20 cellular contexts compared by ENCODE assay signal in genomic region chr16:29308644-29309546, GRCh38.
DNase-seq lines count a peak whose midpoint lies in the region; ATAC-seq and TF ChIP-seq lines count a peak whose summit lies in the region.
"Had no signal": no experiment of that assay in that cellular context is flagged by ENCODE, and none has a peak within 500 bp of the region (broad histone marks: within the 10 kb centered on the region; RNA-seq: fewer than 3 reads in every experiment).

No MANE protein-coding gene starts in this region.

- ATAC-seq in SK-N-SH treated with all-trans-retinoic acid at 6 μM for 48 hours (no peak), HG03354 (IDR thresholded peaks at IDR 0.05; ENCODE audit: poor library complexity, severe bottlenecking, unreplicated experiment) (no peak)

- no peaks in the 10 kb centered on the region for H3K79me2 ChIP-seq in SK-N-SH (ENCODE audit: insufficient read depth)

- H3K4me3 Mint-ChIP-seq in dendritic cell treated with granulocyte-macrophage colony-stimulating factor and Interleukin-4, amounts not matched to agents 40 ng/mL and 50 ng/mL, for 4 days: no peak overlapping the region
- no peak overlapping the region for H3K4me3 Mint-ChIP-seq in nephron
- H3K4me3 Mint-ChIP-seq: CD8-positive, alpha-beta memory T cell had no signal

- no peaks in the 10 kb centered on the region for H3K9me2 ChIP-seq in SK-N-SH

- H2AFZ ChIP-seq in SK-N-SH (ENCODE audit: low read depth): no peak overlapping the region
- H2AFZ ChIP-seq: PC-9 had no signal

- DNase-seq in SK-N-SH (no peak), spleen (peak; percentile 56), HK-2 (ENCODE audit: unreplicated experiment) (no peak), NOMO-1 (lab: John Stamatoyannopoulos, UW; ENCODE audit: unreplicated experiment in 2 of 2) (no peak)
- DNase-seq: CD8-positive, alpha-beta memory T cell; DMS79; KBM-7; MV-4-11; NCI-H1436; NCI-H2029 treated with DMSO at 0.1 percent for 48 hours; NCI-H510A; NCI-H82; PC-9 had no signal

- H3K27ac ChIP-seq in SK-N-SH (ENCODE audit: low read depth in 2 of 2, low read length in 1 of 2) (no peak overlapping the region; a peak in 1 of 4 replicates), spleen (no peak overlapping the region)
- H3K27ac ChIP-seq: 22Rv1, BLaER1, PC-9 had no signal

- peak overlapping the region; percentile 28; the same call in 1 of the 2 replicates for H3K4me2 ChIP-seq in SK-N-SH
- H3K4me2 ChIP-seq: BLaER1, PC-9 had no signal

- H3K9ac ChIP-seq in SK-N-SH: no peak overlapping the region
- H3K9ac ChIP-seq: BLaER1 had no signal

- H3K27me3 ChIP-seq in SK-N-SH (ENCODE audit: insufficient read depth): no peaks in the 10 kb centered on the region
- no peaks in the 10 kb centered on the region for H3K27me3 ChIP-seq in spleen (replicated peaks in 1 of 7)
- H3K27me3 ChIP-seq: BLaER1 had no signal

- intact Hi-C loops in dendritic cell treated with granulocyte-macrophage colony-stimulating factor and Interleukin-4, amounts not matched to agents 40 ng/mL and 50 ng/mL, for 4 days (cut with micrococcal nuclease): no loop called here
- intact Hi-C loops in spleen (cut with DNase I; ENCODE audit: low total_unique reads): no loop called here

- no peak for TF ChIP-seq CTCF in SK-N-SH (IDR thresholded peaks at IDR 0.05)
- TF ChIP-seq CTCF in nephron (IDR thresholded peaks at IDR 0.05; ENCODE audit: unreplicated experiment in 3 of 3): no peak
- TF ChIP-seq CTCF in spleen (IDR thresholded peaks at IDR 0.05 in 8 of 11, conservative IDR thresholded peaks at IDR 0.05 in 3 of 11): no peak

- H3K4me3 ChIP-seq in SK-N-SH (ENCODE audit: low read depth in 2 of 2, low read length in 1 of 2): no peak overlapping the region
- no peak overlapping the region for H3K4me3 ChIP-seq in spleen
- H3K4me3 ChIP-seq: BLaER1, HAP-1, PC-9 had no signal

- peak overlapping the region; percentile 10 for H3K27ac Mint-ChIP-seq in dendritic cell treated with granulocyte-macrophage colony-stimulating factor and Interleukin-4, amounts not matched to agents 40 ng/mL and 50 ng/mL, for 4 days
- peak overlapping the region in 2 of 3 experiments; percentile 20 to 83 for H3K27ac Mint-ChIP-seq in nephron

- peaks cover 8% of the 10 kb centered on the region for H3F3A ChIP-seq in SK-N-SH (replicated peaks; ENCODE audit: insufficient read depth)

- no peaks in the 10 kb centered on the region for H3K9me3 Mint-ChIP-seq in dendritic cell treated with granulocyte-macrophage colony-stimulating factor and Interleukin-4, amounts not matched to agents 40 ng/mL and 50 ng/mL, for 4 days
- H3K9me3 Mint-ChIP-seq in nephron: no peaks in the 10 kb centered on the region
- H3K9me3 Mint-ChIP-seq: CD8-positive, alpha-beta memory T cell had no signal

- H3K36me3 ChIP-seq in SK-N-SH (replicated peaks in 1 of 2; ENCODE audit: control insufficient read depth in 1 of 2, insufficient read depth in 2 of 2, low read length in 1 of 2) (no peaks in the 10 kb centered on the region), spleen (peaks cover 0 to 33% (median 0%) of the 10 kb centered on the region in 6 donors)
- H3K36me3 ChIP-seq: BLaER1, HAP-1 had no signal

- H3K9me3 ChIP-seq in SK-N-SH (no peaks in the 10 kb centered on the region), spleen (no peaks in the 10 kb centered on the region)
- H3K9me3 ChIP-seq: BLaER1, HAP-1 had no signal

- peaks cover 3 to 15% of the 10 kb centered on the region in 2 experiments; a peak in 2 of 4 replicates for H3K4me1 ChIP-seq in SK-N-SH (ENCODE audit: control insufficient read depth in 1 of 2, insufficient read depth in 2 of 2, low read depth in 1 of 2, low read length in 1 of 2)
- peaks cover 0 to 10% (median 3%) of the 10 kb centered on the region in 6 donors for H3K4me1 ChIP-seq in spleen
- H3K4me1 ChIP-seq: BLaER1, HAP-1 had no signal

- H4K20me1 ChIP-seq in SK-N-SH (ENCODE audit: insufficient read depth): no peaks in the 10 kb centered on the region
- H4K20me1 ChIP-seq: BLaER1 had no signal

- peaks cover 17% of the 10 kb centered on the region for H3K4me1 Mint-ChIP-seq in dendritic cell treated with granulocyte-macrophage colony-stimulating factor and Interleukin-4, amounts not matched to agents 40 ng/mL and 50 ng/mL, for 4 days (ENCODE audit: low read depth)
- H3K4me1 Mint-ChIP-seq in nephron: peaks cover 39% of the 10 kb centered on the region

- no peak for TF ChIP-seq POLR2A in spleen (IDR thresholded peaks at IDR 0.05)

- 87% methylated on average over 20 of the region's 20 CpGs for WGBS in SK-N-SH (ENCODE audit: low lambda C conversion rate)
- WGBS in spleen, 5 donors: 87 to 96% (median 88%) methylated on average over 20 of the region's 20 CpGs

- no peak for TF ChIP-seq EP300 in SK-N-SH (IDR thresholded peaks at IDR 0.05; ENCODE audit: borderline replicate concordance in 1 of 2, low read depth in 1 of 2, low read length in 1 of 2)

- H3K27me3 Mint-ChIP-seq in dendritic cell treated with granulocyte-macrophage colony-stimulating factor and Interleukin-4, amounts not matched to agents 40 ng/mL and 50 ng/mL, for 4 days: peaks cover 29% of the 10 kb centered on the region
- peaks cover 32% of the 10 kb centered on the region for H3K27me3 Mint-ChIP-seq in nephron (ENCODE audit: low read depth)
- H3K27me3 Mint-ChIP-seq: CD8-positive, alpha-beta memory T cell had no signal

- H3K36me3 Mint-ChIP-seq in dendritic cell treated with granulocyte-macrophage colony-stimulating factor and Interleukin-4, amounts not matched to agents 40 ng/mL and 50 ng/mL, for 4 days (ENCODE audit: low read depth): no peaks in the 10 kb centered on the region
- H3K36me3 Mint-ChIP-seq in nephron (ENCODE audit: low read depth): no peaks in the 10 kb centered on the region

- POLR2A ChIA-PET in SK-N-SH (lab: Yijun Ruan, JAX): no interaction called here

- CTCF ChIA-PET in SK-N-SH (lab: Yijun Ruan, JAX): interaction anchor here (1.4 kb wide), 1 partner anchor 8 kb away, joined by 3 read pairs; no protein-coding TSS in a partner anchor

- no peak for TF ChIP-seq RAD21 in SK-N-SH (IDR thresholded peaks at IDR 0.05; ENCODE audit: low read length)

TF ChIP-seq in SK-N-SH, 30 proteins besides CTCF, POLR2A, EP300 and RAD21 (continues in another document):
- TF ChIP-seq ELF1 (IDR thresholded peaks at IDR 0.05): no peak
- TF ChIP-seq USF2 (IDR thresholded peaks at IDR 0.05; ENCODE audit: borderline replicate concordance, low read depth, low read length): no peak
- TF ChIP-seq SIN3A (IDR thresholded peaks at IDR 0.05; ENCODE audit: borderline replicate concordance, low read depth, low read length): no peak
- TF ChIP-seq MXI1 (IDR thresholded peaks at IDR 0.05; ENCODE audit: low read depth, low read length): no peak
- no peak for TF ChIP-seq TCF12 (IDR thresholded peaks at IDR 0.05)
- no peak for TF ChIP-seq CHD2 (IDR thresholded peaks at IDR 0.05; ENCODE audit: low read length, partially characterized antibody)
- no peak for TF ChIP-seq JUND (IDR thresholded peaks at IDR 0.05)
- TF ChIP-seq EZH2phosphoT487 (IDR thresholded peaks at IDR 0.05; ENCODE audit: borderline replicate concordance, low read depth): no peak
- TF ChIP-seq MAX (IDR thresholded peaks at IDR 0.05; ENCODE audit: low read depth): no peak
- no peak for TF ChIP-seq YY1 (IDR thresholded peaks at IDR 0.05; ENCODE audit: low read depth)
- no peak for TF ChIP-seq NRF1 (IDR thresholded peaks at IDR 0.05; ENCODE audit: low read depth, low read length)
- TF ChIP-seq TAF1 (IDR thresholded peaks at IDR 0.05; ENCODE audit: borderline replicate concordance, low read depth, low read length): no peak
- no peak for TF ChIP-seq RXRA (IDR thresholded peaks at IDR 0.05; ENCODE audit: borderline replicate concordance, low read depth)
- TF ChIP-seq RCOR1 (IDR thresholded peaks at IDR 0.05; ENCODE audit: low read length): no peak

TF ChIP-seq in SK-N-SH treated with all-trans-retinoic acid at 6 μM for 48 hours, 23 proteins besides CTCF, POLR2A, EP300 and RAD21 (continues in another document):
- no peak for TF ChIP-seq CREB5 (CRISPR knock-in tag; IDR thresholded peaks at IDR 0.05; ENCODE audit: low read depth)
- TF ChIP-seq ZNF70 (CRISPR knock-in tag; IDR thresholded peaks at IDR 0.05): no peak
- TF ChIP-seq ZNF565 (CRISPR knock-in tag; conservative IDR thresholded peaks at IDR 0.05; ENCODE audit: low read depth): no peak
- TF ChIP-seq TCF4 (CRISPR knock-in tag; IDR thresholded peaks at IDR 0.05; ENCODE audit: borderline replicate concordance): no peak
- TF ChIP-seq PPARA (CRISPR knock-in tag; IDR thresholded peaks at IDR 0.05; ENCODE audit: borderline replicate concordance): no peak
- TF ChIP-seq TOX (CRISPR knock-in tag; IDR thresholded peaks at IDR 0.05; ENCODE audit: borderline replicate concordance): no peak
- no peak for TF ChIP-seq GLIS3 (CRISPR knock-in tag; IDR thresholded peaks at IDR 0.05)
- no peak for TF ChIP-seq CSDC2 (CRISPR knock-in tag; IDR thresholded peaks at IDR 0.05)
- no peak for TF ChIP-seq ZFP30 (CRISPR knock-in tag; IDR thresholded peaks at IDR 0.05)
- TF ChIP-seq OSR1 (CRISPR knock-in tag; IDR thresholded peaks at IDR 0.05): no peak
- TF ChIP-seq ISL1 (CRISPR knock-in tag; IDR thresholded peaks at IDR 0.05): no peak
- TF ChIP-seq ARNTL (CRISPR knock-in tag; IDR thresholded peaks at IDR 0.05; ENCODE audit: borderline replicate concordance, low read depth): no peak
- no peak for TF ChIP-seq ZC3H10 (CRISPR knock-in tag; IDR thresholded peaks at IDR 0.05)
- TF ChIP-seq BACH2 (CRISPR knock-in tag; IDR thresholded peaks at IDR 0.05; ENCODE audit: borderline replicate concordance): no peak
- no peak for TF ChIP-seq RARB (CRISPR knock-in tag; IDR thresholded peaks at IDR 0.05)
- no peak for TF ChIP-seq ZNF8 (CRISPR knock-in tag; IDR thresholded peaks at IDR 0.05)
- TF ChIP-seq ZFP3 (CRISPR knock-in tag; IDR thresholded peaks at IDR 0.05): no peak
